Comparison of ENCODE assay signal across 34 cellular contexts in genomic region chr20:59421920-59422637, GRCh38.
"Had no signal": no experiment of that assay in that cellular context is flagged by ENCODE, and none has a peak within 500 bp of the region (broad histone marks: within the 10 kb centered on the region; RNA-seq: fewer than 3 reads in every experiment).

No MANE protein-coding gene starts in this region.

- H3K27ac Mint-ChIP-seq: activated B cell treated with CpG ODN at 0.5 μM for 24 hours; activated CD4-positive, alpha-beta memory T cell treated with anti-CD3 and anti-CD28 coated beads for 36 hours; activated naive CD4-positive, alpha-beta T cell treated with anti-CD3 and anti-CD28 coated beads, Interleukin-2, amount 10 ng/mL, durations not matched to agents 7 days and 5 days; activated naive CD8-positive, alpha-beta T cell; activated naive CD8-positive, alpha-beta T cell treated with anti-CD3 and anti-CD28 coated beads, Interleukin-2, amount 50 U/mL, for 24 hours; activated T-helper 1 cell treated with anti-CD3 and anti-CD28 coated beads, Interleukin-12 subunit alpha, Interleukin-12 subunit beta, Interleukin-2, Interleukin-4 antibody, amounts not matched to agents 30 ng/mL and 10 ng/mL and 1 ng/mL, durations not matched to agents 14 hours and 24 hours and 36 hours; IgD-negative memory B cell had no signal

- H3K4me1 Mint-ChIP-seq: activated B cell treated with CpG ODN at 0.5 μM for 24 hours; activated naive CD4-positive, alpha-beta T cell treated with anti-CD3 and anti-CD28 coated beads, Interleukin-2, amount 10 ng/mL, durations not matched to agents 7 days and 5 days; activated naive CD8-positive, alpha-beta T cell treated with anti-CD3 and anti-CD28 coated beads, Interleukin-2, amount 50 U/mL, for 24 hours; IgD-negative memory B cell had no signal

- DNase-seq: activated B cell treated with CpG ODN at 0.5 μM for 24 hours; activated CD4-positive, alpha-beta memory T cell treated with anti-CD3 and anti-CD28 coated beads for 36 hours; activated CD4-positive, alpha-beta T cell treated with anti-CD3 and anti-CD28 coated beads for 4 hours; activated CD4-positive, alpha-beta T cell treated with anti-CD3 and anti-CD28 coated beads, Interleukin-2, amount 50 U/mL, for 1 hour; activated CD4-positive, CD25-positive, alpha-beta regulatory T cell treated with anti-CD3 and anti-CD28 coated beads, Interleukin-2, amount 50 U/mL, for 72 hours; activated CD8-positive, alpha-beta memory T cell treated with anti-CD3 and anti-CD28 coated beads, Interleukin-2, amount 50 U/mL, for 4 hours; activated naive CD4-positive, alpha-beta T cell treated with anti-CD3 and anti-CD28 coated beads, Interleukin-2, amount 10 ng/mL, durations not matched to agents 7 days and 5 days; activated naive CD8-positive, alpha-beta T cell treated with anti-CD3 and anti-CD28 coated beads, Interleukin-2, amount 50 U/mL, for 24 hours; activated T-cell treated with anti-CD3 and anti-CD28 coated beads for 4 hours; activated T-cell treated with anti-CD3 and anti-CD28 coated beads, Interleukin-2, amount 50 U/mL, for 4 hours; amniotic stem cell; aorta; brain microvascular endothelial cell; Karpas-422; KBM-7; MG63; NCI-H1048; NCI-H1105 treated with DMSO at 0.1 percent for 48 hours; NCI-H1436; NCI-H187; NCI-H2029 treated with DMSO at 0.1 percent for 48 hours; NCI-H2107; NCI-H226; NCI-H524; SW 1271; T-helper 1 cell; T-helper 2 cell; T-helper 9 cell had no signal

- H3K36me3 Mint-ChIP-seq: activated CD4-positive, alpha-beta memory T cell treated with anti-CD3 and anti-CD28 coated beads for 36 hours; activated naive CD4-positive, alpha-beta T cell treated with anti-CD3 and anti-CD28 coated beads, Interleukin-2, amount 10 ng/mL, durations not matched to agents 7 days and 5 days; activated naive CD8-positive, alpha-beta T cell had no signal

- ATAC-seq: activated naive CD8-positive, alpha-beta T cell treated with anti-CD3 and anti-CD28 coated beads, Interleukin-2, amount 50 U/mL, for 24 hours; activated T-cell treated with anti-CD3 and anti-CD28 coated beads, Interleukin-2, amount 50 U/mL, for 4 hours; Panc1 had no signal

- H3K9me3 Mint-ChIP-seq: activated B cell treated with CpG ODN at 0.5 μM for 24 hours; activated CD4-positive, alpha-beta memory T cell treated with anti-CD3 and anti-CD28 coated beads for 36 hours; activated naive CD4-positive, alpha-beta T cell treated with anti-CD3 and anti-CD28 coated beads, Interleukin-2, amount 10 ng/mL, durations not matched to agents 7 days and 5 days; activated naive CD8-positive, alpha-beta T cell treated with anti-CD3 and anti-CD28 coated beads, Interleukin-2, amount 50 U/mL, for 24 hours; activated T-cell treated with anti-CD3 and anti-CD28 coated beads, Interleukin-2, amount 50 U/mL, for 4 hours; activated T-helper 1 cell treated with anti-CD3 and anti-CD28 coated beads, Interleukin-12 subunit alpha, Interleukin-12 subunit beta, Interleukin-2, Interleukin-4 antibody, amounts not matched to agents 30 ng/mL and 10 ng/mL and 1 ng/mL, durations not matched to agents 14 hours and 24 hours and 36 hours had no signal

- H3K27ac ChIP-seq: brain microvascular endothelial cell, cardiac muscle cell, VCaP had no signal

- H3K27me3 Mint-ChIP-seq: activated naive CD8-positive, alpha-beta T cell; activated naive CD8-positive, alpha-beta T cell treated with anti-CD3 and anti-CD28 coated beads, Interleukin-2, amount 50 U/mL, for 24 hours had no signal

- H3K36me3 ChIP-seq: brain microvascular endothelial cell, cardiac muscle cell, MG63 had no signal

- H3K27me3 ChIP-seq: brain microvascular endothelial cell, cardiac muscle cell had no signal

- H3K9me3 ChIP-seq: MG63 had no signal

- H3K4me3 ChIP-seq: cardiac muscle cell, MG63 had no signal

- H3K4me3 Mint-ChIP-seq: activated B cell treated with CpG ODN at 0.5 μM for 24 hours; activated CD4-positive, alpha-beta memory T cell treated with anti-CD3 and anti-CD28 coated beads for 36 hours; activated naive CD4-positive, alpha-beta T cell treated with anti-CD3 and anti-CD28 coated beads, Interleukin-2, amount 10 ng/mL, durations not matched to agents 7 days and 5 days; activated naive CD8-positive, alpha-beta T cell; activated naive CD8-positive, alpha-beta T cell treated with anti-CD3 and anti-CD28 coated beads, Interleukin-2, amount 50 U/mL, for 24 hours; activated T-cell treated with anti-CD3 and anti-CD28 coated beads, Interleukin-2, amount 50 U/mL, for 4 hours; activated T-helper 1 cell treated with anti-CD3 and anti-CD28 coated beads, Interleukin-12 subunit alpha, Interleukin-12 subunit beta, Interleukin-2, Interleukin-4 antibody, amounts not matched to agents 30 ng/mL and 10 ng/mL and 1 ng/mL, durations not matched to agents 14 hours and 24 hours and 36 hours; IgD-negative memory B cell had no signal
